In genomic region chr9:129664664-129665007, GRCh38 we compare ENCODE assay signal across 10 cellular contexts. TPM values are rescaled to one million over a fixed set of nuclear protein-coding genes. Genes with fewer than 3 reads are reported as not detected.
DNase-seq lines count a peak whose midpoint lies in the region; ATAC-seq, FAIRE-seq and TF ChIP-seq lines count a peak whose summit lies in the region.
"Had no signal": no experiment of that assay in that cellular context is flagged by ENCODE, and none has a peak within 500 bp of the region (broad histone marks: within the 10 kb centered on the region; RNA-seq: fewer than 3 reads in every experiment).

No MANE protein-coding gene starts in this region.

- peak overlapping the region; percentile 86 for H3K4me3 Mint-ChIP-seq in T-helper 1 cell treated with Interleukin-12 subunit alpha and Interleukin-12 subunit beta and Interleukin-4 antibody, amounts not matched to agents 30 μg/mL and 1 μg/mL, for 36 hours
- peak overlapping the region; percentile 54 for H3K4me3 Mint-ChIP-seq in activated T-helper 17 cell treated with anti-CD3 and anti-CD28 coated beads, Interleukin-2, amount 50 U/mL, for 72 hours
- peak overlapping the region; percentile 77 for H3K4me3 Mint-ChIP-seq in stimulated activated memory B cell treated with anti-CD40 and anti-IgM and Interleukin-4, amounts not matched to agents 10 μg/mL and 1 μg/mL and 100 μg/mL, for 72 hours

- H3K9me3 Mint-ChIP-seq in T-helper 1 cell treated with Interleukin-12 subunit alpha and Interleukin-12 subunit beta and Interleukin-4 antibody, amounts not matched to agents 30 μg/mL and 1 μg/mL, for 36 hours: no peaks in the 10 kb centered on the region
- no peaks in the 10 kb centered on the region for H3K9me3 Mint-ChIP-seq in activated T-helper 17 cell treated with anti-CD3 and anti-CD28 coated beads, Interleukin-2, amount 50 U/mL, for 72 hours
- no peaks in the 10 kb centered on the region for H3K9me3 Mint-ChIP-seq in stimulated activated memory B cell treated with anti-CD40 and anti-IgM and Interleukin-4, amounts not matched to agents 10 μg/mL and 1 μg/mL and 100 μg/mL, for 72 hours

- intact Hi-C loops in posterior cingulate gyrus (cut with DNase I): no loop called here

- no peak for TF ChIP-seq POLR2A in GM12891 (IDR thresholded peaks at IDR 0.05; ENCODE audit: low read depth, low read length)

- H3K27me3 ChIP-seq in iPS DF 6.9 (ENCODE audit: control insufficient read depth, insufficient read depth, low read length): peaks cover 4% of the 10 kb centered on the region; the same call in 1 of the 2 replicates

- peak overlapping the region; percentile 52; the same call in 1 of the 2 replicates for H3K4me3 ChIP-seq in iPS DF 6.9 (ENCODE audit: low read length)

- no peak for DNase-seq in T-helper 1 cell
- DNase-seq in iPS DF 6.9 (ENCODE audit: low read depth, low spot score): no peak
- DNase-seq in iPS-NIHi11 (ENCODE audit: low spot score): no peak
- no peak for DNase-seq in posterior cingulate gyrus
- DNase-seq in GM12891 (ENCODE audit: insufficient read length, low spot score): no peak
- DNase-seq: NCI-H1092 had no signal

- H3K27ac ChIP-seq in iPS DF 6.9 (ENCODE audit: low read length): no peak overlapping the region

- H3K9me3 ChIP-seq in iPS DF 6.9 (ENCODE audit: control insufficient read depth, insufficient read depth, low read length): no peaks in the 10 kb centered on the region

- no peaks in the 10 kb centered on the region; the same call in 1 of the 2 replicates for H3K4me1 ChIP-seq in iPS DF 6.9 (ENCODE audit: control insufficient read depth, insufficient read depth, low read length)

- no peak for ATAC-seq in activated T-helper 17 cell treated with anti-CD3 and anti-CD28 coated beads, Interleukin-2, amount 50 U/mL, for 72 hours (replicated peaks)
- ATAC-seq in stimulated activated memory B cell treated with anti-CD40 and anti-IgM and Interleukin-4, amounts not matched to agents 10 μg/mL and 1 μg/mL and 100 μg/mL, for 72 hours: no peak

- H3K36me3 Mint-ChIP-seq in T-helper 1 cell treated with Interleukin-12 subunit alpha and Interleukin-12 subunit beta and Interleukin-4 antibody, amounts not matched to agents 30 μg/mL and 1 μg/mL, for 36 hours (ENCODE audit: low read depth): no peaks in the 10 kb centered on the region
- no peaks in the 10 kb centered on the region for H3K36me3 Mint-ChIP-seq in activated T-helper 17 cell treated with anti-CD3 and anti-CD28 coated beads, Interleukin-2, amount 50 U/mL, for 72 hours (ENCODE audit: low read depth)
- no peaks in the 10 kb centered on the region for H3K36me3 Mint-ChIP-seq in stimulated activated memory B cell treated with anti-CD40 and anti-IgM and Interleukin-4, amounts not matched to agents 10 μg/mL and 1 μg/mL and 100 μg/mL, for 72 hours

- no peaks in the 10 kb centered on the region for H3K36me3 ChIP-seq in iPS DF 6.9 (ENCODE audit: control insufficient read depth, insufficient read depth, low read length)

- H3K27me3 Mint-ChIP-seq in T-helper 1 cell treated with Interleukin-12 subunit alpha and Interleukin-12 subunit beta and Interleukin-4 antibody, amounts not matched to agents 30 μg/mL and 1 μg/mL, for 36 hours (ENCODE audit: low read depth): peaks cover 34% of the 10 kb centered on the region
- H3K27me3 Mint-ChIP-seq in activated T-helper 17 cell treated with anti-CD3 and anti-CD28 coated beads, Interleukin-2, amount 50 U/mL, for 72 hours: peaks cover 10% of the 10 kb centered on the region
- H3K27me3 Mint-ChIP-seq in stimulated activated memory B cell treated with anti-CD40 and anti-IgM and Interleukin-4, amounts not matched to agents 10 μg/mL and 1 μg/mL and 100 μg/mL, for 72 hours: peaks cover 58% of the 10 kb centered on the region

- no peak for FAIRE-seq in GM12891 (lab: Jason Lieb, UNC)
- FAIRE-seq: A204.1 had no signal

- H3K4me1 Mint-ChIP-seq in T-helper 1 cell treated with Interleukin-12 subunit alpha and Interleukin-12 subunit beta and Interleukin-4 antibody, amounts not matched to agents 30 μg/mL and 1 μg/mL, for 36 hours (ENCODE audit: low read depth): peaks cover 4% of the 10 kb centered on the region
- H3K4me1 Mint-ChIP-seq in activated T-helper 17 cell treated with anti-CD3 and anti-CD28 coated beads, Interleukin-2, amount 50 U/mL, for 72 hours: no peaks in the 10 kb centered on the region
- peaks cover 9% of the 10 kb centered on the region for H3K4me1 Mint-ChIP-seq in stimulated activated memory B cell treated with anti-CD40 and anti-IgM and Interleukin-4, amounts not matched to agents 10 μg/mL and 1 μg/mL and 100 μg/mL, for 72 hours

- no peak overlapping the region for H3K27ac Mint-ChIP-seq in T-helper 1 cell treated with Interleukin-12 subunit alpha and Interleukin-12 subunit beta and Interleukin-4 antibody, amounts not matched to agents 30 μg/mL and 1 μg/mL, for 36 hours
- no peak overlapping the region for H3K27ac Mint-ChIP-seq in activated T-helper 17 cell treated with anti-CD3 and anti-CD28 coated beads, Interleukin-2, amount 50 U/mL, for 72 hours
- peak overlapping the region; percentile 50 for H3K27ac Mint-ChIP-seq in stimulated activated memory B cell treated with anti-CD40 and anti-IgM and Interleukin-4, amounts not matched to agents 10 μg/mL and 1 μg/mL and 100 μg/mL, for 72 hours

- WGBS in iPS DF 6.9 (ENCODE audit: insufficient coverage, insufficient read length): no CpG with 5 or more reads among the region's 13 CpGs

TF ChIP-seq in GM12891, 5 proteins besides CTCF, POLR2A, EP300 and RAD21:
- TF ChIP-seq PAX5 (IDR thresholded peaks at IDR 0.05; ENCODE audit: insufficient read depth, low read length, severe bottlenecking) (no peak), SPI1 (IDR thresholded peaks at IDR 0.05; ENCODE audit: low read depth, low read length) (no peak), POLR2AphosphoS5 (IDR thresholded peaks at IDR 0.05; ENCODE audit: low read depth, low read length) (no peak), POU2F2 (IDR thresholded peaks at IDR 0.05; ENCODE audit: low read depth, low read length) (no peak), TAF1 (IDR thresholded peaks at IDR 0.05; ENCODE audit: low read depth, low read length) (no peak)
TF ChIP-seq in GM12891: peak in this region for 0.

RNA-seq across cellular contexts. Expression of gene PRRX2, which starts 0.8 kb away (rescaled TPM):
- under 1 TPM in 1 of 2 donors, not detected in 1; 0.32 TPM for total RNA-seq in activated T-helper 17 cell treated with anti-CD3 and anti-CD28 coated beads, Interleukin-2, amount 50 U/mL, for 72 hours
- polyA plus RNA-seq in GM12891 (2012; ENCODE audit: low read depth, missing spikeins): not detected

RNA-seq across cellular contexts. Expression of gene ASB6, which starts 22.7 kb away (rescaled TPM):
- total RNA-seq in activated T-helper 17 cell treated with anti-CD3 and anti-CD28 coated beads, Interleukin-2, amount 50 U/mL, for 72 hours: 10 to 100 TPM; 12.3 to 26.4 TPM
- 7.6 TPM for polyA plus RNA-seq in GM12891 (2012; ENCODE audit: low read depth, missing spikeins)

RNA-seq across cellular contexts. Expression of gene NTMT1, which starts 38.7 kb away (rescaled TPM):
- 10 to 100 TPM; 27.2 to 61.1 TPM for total RNA-seq in activated T-helper 17 cell treated with anti-CD3 and anti-CD28 coated beads, Interleukin-2, amount 50 U/mL, for 72 hours
- 23.6 TPM for polyA plus RNA-seq in GM12891 (2012; ENCODE audit: low read depth, missing spikeins)

RNA-seq across cellular contexts. Expression of gene C9orf50, which starts 43.7 kb away (rescaled TPM):
- not detected for total RNA-seq in activated T-helper 17 cell treated with anti-CD3 and anti-CD28 coated beads, Interleukin-2, amount 50 U/mL, for 72 hours
- polyA plus RNA-seq in GM12891 (2012; ENCODE audit: low read depth, missing spikeins): not detected
